11 cellular contexts compared by ENCODE assay signal in the genomic region with DNA sequence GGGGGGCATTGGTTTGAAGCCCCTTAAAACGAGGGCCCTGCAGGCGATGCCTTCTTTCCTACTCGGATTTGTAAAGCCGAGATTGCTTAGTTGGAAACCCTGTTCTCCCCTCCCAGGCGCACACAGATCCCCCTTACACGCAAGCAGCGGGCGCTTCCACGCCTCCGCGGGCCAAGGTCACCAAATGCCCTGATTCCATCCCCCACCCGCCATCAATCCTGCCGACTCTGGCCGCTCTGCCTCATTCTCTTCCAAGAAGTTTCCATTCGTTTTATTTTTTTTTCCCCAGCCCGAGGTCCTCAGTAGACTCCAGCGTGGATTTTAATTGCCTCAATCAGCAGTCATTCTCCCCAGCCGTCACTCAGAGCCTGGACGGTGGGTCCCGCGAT. TPM values are rescaled to one million over a fixed set of nuclear protein-coding genes. Genes with fewer than 3 reads are reported as not detected.
DNase-seq lines count a peak whose midpoint lies in the region; ATAC-seq, FAIRE-seq and TF ChIP-seq lines count a peak whose summit lies in the region.
"Had no signal": no experiment of that assay in that cellular context is flagged by ENCODE, and none has a peak within 500 bp of the region (broad histone marks: within the 10 kb centered on the region; RNA-seq: fewer than 3 reads in every experiment).

No MANE protein-coding gene starts in this region.

- ATAC-seq in A549 (no peak), memory B cell (ENCODE audit: low read depth) (no peak), GM21360 (IDR thresholded peaks at IDR 0.05; ENCODE audit: unreplicated experiment) (no peak), GM21723 (IDR thresholded peaks at IDR 0.05; ENCODE audit: unreplicated experiment) (no peak)

- DNase-seq in A549 (ENCODE audit: low read depth in 1 of 2, low spot score in 1 of 2), result no peak
- DNase-seq in DMS79 (lab: John Stamatoyannopoulos, UW), result peak; percentile 26
- DNase-seq in activated naive CD8-positive, alpha-beta T cell treated with anti-CD3 and anti-CD28 coated beads for 36 hours, result no peak
- no peak for DNase-seq in memory B cell (ENCODE audit: low spot score in 2 of 2)
- no peak for DNase-seq in NCI-H82 treated with DMSO at 0.1 percent for 48 hours (lab: John Stamatoyannopoulos, UW; ENCODE audit: unreplicated experiment)
- no peak for DNase-seq in A673 (ENCODE audit: low spot score)
- DNase-seq: brain microvascular endothelial cell, Caco-2 had no signal

- 30% methylated on average over 21 of the region's 21 CpGs for WGBS in A549 (ENCODE audit: missing lambda C conversion rate)

- H3K4me3 ChIP-seq in A549, result peak overlapping the region; percentile 28; the same call in 1 of the 3 replicates
- H3K4me3 ChIP-seq in A673 (ENCODE audit: low read depth, low read length, poor library complexity, severe bottlenecking), result no peak overlapping the region

- TF ChIP-seq RAD21 in A549 (conservative IDR thresholded peaks at IDR 0.05 in 1 of 2, IDR thresholded peaks at IDR 0.05 in 1 of 2), result no peak

- H3K9me3 Mint-ChIP-seq in activated naive CD8-positive, alpha-beta T cell treated with anti-CD3 and anti-CD28 coated beads for 36 hours, result no peaks in the 10 kb centered on the region
- no peaks in the 10 kb centered on the region for H3K9me3 Mint-ChIP-seq in memory B cell

- peaks cover 28% of the 10 kb centered on the region for H3K4me1 Mint-ChIP-seq in activated naive CD8-positive, alpha-beta T cell treated with anti-CD3 and anti-CD28 coated beads for 36 hours
- peaks cover 11% of the 10 kb centered on the region for H3K4me1 Mint-ChIP-seq in memory B cell

- H3K27me3 ChIP-seq in A673 (replicated peaks; ENCODE audit: insufficient read depth, low read depth, low read length, poor library complexity), result peaks cover 97% of the 10 kb centered on the region

- peak overlapping the region; percentile 58 for H3K4me3 Mint-ChIP-seq in activated naive CD8-positive, alpha-beta T cell treated with anti-CD3 and anti-CD28 coated beads for 36 hours
- peak overlapping the region; percentile 68 for H3K4me3 Mint-ChIP-seq in memory B cell

- CTCF ChIA-PET in A549 (lab: Yijun Ruan, JAX), result no interaction called here
- CTCF ChIA-PET in A673 (lab: Charles Lee), result no interaction called here

- no peak for TF ChIP-seq CTCF in A549 (IDR thresholded peaks at IDR 0.05)
- TF ChIP-seq CTCF in A673 (conservative IDR thresholded peaks at IDR 0.05; ENCODE audit: low read depth, low read length), result no peak

- H3K4me2 ChIP-seq in A549, result peak overlapping the region; percentile 68

- no TSS peak for BruUV-seq in A673 (replicated peaks; lab: Mats Ljungman, UMichigan)

- POLR2A ChIA-PET in A549 (lab: Yijun Ruan, JAX) (no interaction called here), A673 (lab: Charles Lee; ENCODE audit: low non-redundant PET) (no interaction called here)

- intact Hi-C loops in A673 (cut with micrococcal nuclease; ENCODE audit: unreplicated experiment), result no loop called here

- no peak overlapping the region for H3K27ac Mint-ChIP-seq in activated naive CD8-positive, alpha-beta T cell treated with anti-CD3 and anti-CD28 coated beads for 36 hours
- no peak overlapping the region for H3K27ac Mint-ChIP-seq in memory B cell

- no peaks in the 10 kb centered on the region for H3K36me3 Mint-ChIP-seq in activated naive CD8-positive, alpha-beta T cell treated with anti-CD3 and anti-CD28 coated beads for 36 hours
- H3K36me3 Mint-ChIP-seq in memory B cell, result no peaks in the 10 kb centered on the region

- H3K9me3 ChIP-seq in A549 (0 out of 3 replicates have a peak, but pooled peaks cover 2% of the 10 kb centered on the region), A673 (ENCODE audit: low read depth, low read length, poor library complexity, severe bottlenecking) (no peaks in the 10 kb centered on the region)
- H3K9me3 ChIP-seq: Caco-2 had no signal

- TF ChIP-seq EP300 in A549 (IDR thresholded peaks at IDR 0.05), result no peak

- FAIRE-seq in A549 (lab: Jason Lieb, UNC), result no peak

- H3K27ac ChIP-seq in A549 (no peak overlapping the region), A673 (ENCODE audit: low read depth, low read length, poor library complexity, severe bottlenecking) (no peak overlapping the region)
- H3K27ac ChIP-seq: brain microvascular endothelial cell had no signal

- H3K36me3 ChIP-seq in A673 (ENCODE audit: insufficient read depth, low read length, poor library complexity, severe bottlenecking), result no peaks in the 10 kb centered on the region
- H3K36me3 ChIP-seq: brain microvascular endothelial cell had no signal

- TF ChIP-seq POLR2A in A549 (IDR thresholded peaks at IDR 0.05; ENCODE audit: low read length), result no peak

- H3K4me1 ChIP-seq in A549 (peaks cover 23% of the 10 kb centered on the region; the same call in 2 of the 3 replicates), A673 (ENCODE audit: insufficient read depth, low read length, poor library complexity, severe bottlenecking) (peaks cover 17% of the 10 kb centered on the region)
- H3K4me1 ChIP-seq: Caco-2 had no signal

- peaks cover 86% of the 10 kb centered on the region for H3K27me3 Mint-ChIP-seq in activated naive CD8-positive, alpha-beta T cell treated with anti-CD3 and anti-CD28 coated beads for 36 hours
- H3K27me3 Mint-ChIP-seq in memory B cell, result peaks cover 36% of the 10 kb centered on the region

TF ChIP-seq in A549, 52 proteins besides CTCF, POLR2A, EP300 and RAD21:
- TF ChIP-seq ZSCAN20 (CRISPR knock-in tag; IDR thresholded peaks at IDR 0.05), result no peak
- TF ChIP-seq CBX8 (IDR thresholded peaks at IDR 0.05), result no peak
- no peak for TF ChIP-seq FOXS1 (CRISPR knock-in tag; IDR thresholded peaks at IDR 0.05)
- TF ChIP-seq CHD4 (IDR thresholded peaks at IDR 0.05; ENCODE audit: borderline replicate concordance), result no peak

RNA-seq across cellular contexts. Expression of a gene that starts 1.0 kb away (rescaled TPM):
- polyA plus RNA-seq in A549 (2011; rRNA removed), result not detected in 2 replicates
- polyA plus RNA-seq in A549 (2012; cell fraction: cytosol; rRNA removed), result not detected in 2 replicates
- not detected in 2 replicates for polyA plus RNA-seq in A549 (2012; cell fraction: nucleus; rRNA removed)
- polyA plus RNA-seq in A549 (2017; fragmentation: RNase III; extraction: RNeasy Plus Mini Kit Qiagen cat#74134 plus additional on column Dnase treatment), result not detected in 3 replicates
- not detected in 2 replicates for polyA minus RNA-seq in A549 (2011; rRNA and poly(A)+ RNA removed)
- not detected for total RNA-seq in activated naive CD8-positive, alpha-beta T cell treated with anti-CD3 and anti-CD28 coated beads for 36 hours
- 0.17 and 0.28 TPM in 2 replicates for total RNA-seq in A673 (2021)
- total RNA-seq: Caco-2 had no signal
- polyA plus RNA-seq: urinary bladder had no signal
